Comparison of ENCODE assay signal across 10 cellular contexts in genomic region chr11:27395556-27396258, GRCh38. TPM values are rescaled to one million over a fixed set of nuclear protein-coding genes. Genes with fewer than 3 reads are reported as not detected.
A peak's percentile ranks its signal among the peaks of the same experiment; 100 is the strongest.
DNase-seq lines count a peak whose midpoint lies in the region; ATAC-seq and TF ChIP-seq lines count a peak whose summit lies in the region.
"Had no signal": no experiment of that assay in that cellular context is flagged by ENCODE, and none has a peak within 500 bp of the region (broad histone marks: within the 10 kb centered on the region; RNA-seq: fewer than 3 reads in every experiment).

No MANE protein-coding gene starts in this region.

- H3K4me1 ChIP-seq in A673 (ENCODE audit: insufficient read depth, low read length, poor library complexity, severe bottlenecking) (peaks cover 37% of the 10 kb centered on the region), duodenal mucosa (ENCODE audit: control insufficient read depth in 1 of 2, insufficient read depth in 2 of 2, low read length in 2 of 2) (peaks cover 48 to 65% of the 10 kb centered on the region in 2 donors), lung (ENCODE audit: control insufficient read depth in 2 of 2, insufficient read depth in 2 of 2, low read length in 2 of 2) (peaks cover 0 to 9% of the 10 kb centered on the region in 2 donors)

- BruUV-seq in A673 (replicated peaks; lab: Mats Ljungman, UMichigan): no TSS peak

- WGBS in lung, 2 donors: 48 to 67% methylated on average over 7 of the region's 7 CpGs

- H3K36me3 ChIP-seq in A673 (ENCODE audit: insufficient read depth, low read length, poor library complexity, severe bottlenecking) (no peaks in the 10 kb centered on the region), duodenal mucosa (ENCODE audit: control insufficient read depth in 1 of 2, insufficient read depth in 2 of 2, low read length in 2 of 2) (no peaks in the 10 kb centered on the region), lung (ENCODE audit: control insufficient read depth in 2 of 2, insufficient read depth in 2 of 2, low read length in 2 of 2) (no peaks in the 10 kb centered on the region)
- H3K36me3 ChIP-seq: SJCRH30 had no signal

- TF ChIP-seq CTCF in A673 (conservative IDR thresholded peaks at IDR 0.05; ENCODE audit: low read depth, low read length): no peak
- TF ChIP-seq CTCF in lung (IDR thresholded peaks at IDR 0.05; ENCODE audit: control extremely low read depth, extremely low read depth): no peak

- POLR2A ChIA-PET in A673 (lab: Charles Lee; ENCODE audit: low non-redundant PET): interaction anchor here (0.6 kb wide), 1 partner anchor 34 kb away, joined by 3 read pairs; no protein-coding TSS in a partner anchor

- H3K27ac ChIP-seq in A673 (ENCODE audit: low read depth, low read length, poor library complexity, severe bottlenecking): no peak overlapping the region
- peak overlapping the region; percentile 73 for H3K27ac ChIP-seq in duodenal mucosa (ENCODE audit: low read depth, low read length)
- no peak overlapping the region for H3K27ac ChIP-seq in lung (ENCODE audit: low read depth in 1 of 2, low read length in 1 of 2)
- H3K27ac ChIP-seq: SJCRH30 had no signal

- H3K27me3 ChIP-seq in A673 (replicated peaks; ENCODE audit: insufficient read depth, low read depth, low read length, poor library complexity) (no peaks in the 10 kb centered on the region), duodenal mucosa (ENCODE audit: control insufficient read depth in 1 of 2, insufficient read depth in 2 of 2, low read length in 2 of 2) (no peaks in the 10 kb centered on the region), lung (ENCODE audit: control insufficient read depth, insufficient read depth) (no peaks in the 10 kb centered on the region)
- H3K27me3 ChIP-seq: SJCRH30 had no signal

- peak; percentile 46 for ATAC-seq in lung (ENCODE audit: insufficient read depth, low FRiP score)

- H3K36me3 Mint-ChIP-seq in activated T-cell treated with anti-CD3 and anti-CD28 coated beads, Interleukin-2, amount 50 U/mL, for 24 hours (ENCODE audit: low read depth): no peaks in the 10 kb centered on the region

- H3K27me3 Mint-ChIP-seq in activated T-cell treated with anti-CD3 and anti-CD28 coated beads, Interleukin-2, amount 50 U/mL, for 24 hours: no peaks in the 10 kb centered on the region
- H3K27me3 Mint-ChIP-seq: stimulated activated naive CD8-positive, alpha-beta T cell treated with anti-CD3 and anti-CD28 coated beads, Interleukin-15, Interleukin-2, amounts not matched to agents 100 ng/mL and 50 ng/mL, for 24 hours had no signal

- H3K4me3 Mint-ChIP-seq in activated T-cell treated with anti-CD3 and anti-CD28 coated beads, Interleukin-2, amount 50 U/mL, for 24 hours: no peak overlapping the region
- H3K4me3 Mint-ChIP-seq: stimulated activated naive CD8-positive, alpha-beta T cell treated with anti-CD3 and anti-CD28 coated beads, Interleukin-15, Interleukin-2, amounts not matched to agents 100 ng/mL and 50 ng/mL, for 24 hours had no signal

- peak; percentile 31 for DNase-seq in A673 (ENCODE audit: low spot score)
- peak; percentile 85 for DNase-seq in NCI-H146 treated with DMSO at 0.1 percent for 48 hours (lab: John Stamatoyannopoulos, UW; ENCODE audit: unreplicated experiment)
- no peak for DNase-seq in lung (ENCODE audit: low spot score)
- DNase-seq in NCI-H1048 (lab: John Stamatoyannopoulos, UW): no peak
- DNase-seq in activated T-cell treated with anti-CD3 and anti-CD28 coated beads, Interleukin-2, amount 50 U/mL, for 24 hours: no peak
- DNase-seq in epidermal melanocyte (ENCODE audit: insufficient read length, low spot score): no peak
- no peak for DNase-seq in NCI-H1694 treated with DMSO at 0.1 percent for 48 hours (lab: John Stamatoyannopoulos, UW)

- peak overlapping the region in 1 of 2 donors; percentile 34 for H3K9ac ChIP-seq in duodenal mucosa (ENCODE audit: low read depth in 1 of 2, low read length in 2 of 2)

- H3K9me3 Mint-ChIP-seq in activated T-cell treated with anti-CD3 and anti-CD28 coated beads, Interleukin-2, amount 50 U/mL, for 24 hours: no peaks in the 10 kb centered on the region
- H3K9me3 Mint-ChIP-seq: stimulated activated naive CD8-positive, alpha-beta T cell treated with anti-CD3 and anti-CD28 coated beads, Interleukin-15, Interleukin-2, amounts not matched to agents 100 ng/mL and 50 ng/mL, for 24 hours had no signal

- intact Hi-C loops in A673 (cut with micrococcal nuclease; ENCODE audit: unreplicated experiment): loop anchor here (1.0 kb wide), 1 partner anchor 10 kb away; no protein-coding TSS in a partner anchor

- H3K4me3 ChIP-seq in A673 (ENCODE audit: low read depth, low read length, poor library complexity, severe bottlenecking): no peak overlapping the region
- H3K4me3 ChIP-seq in duodenal mucosa (ENCODE audit: low read depth in 1 of 2, low read length in 2 of 2): peak overlapping the region; percentile 38 to 55
- H3K4me3 ChIP-seq in lung: no peak overlapping the region
- H3K4me3 ChIP-seq: SJCRH30 had no signal

- CTCF ChIA-PET in A673 (lab: Charles Lee): no interaction called here

- H3K9me3 ChIP-seq in A673 (ENCODE audit: low read depth, low read length, poor library complexity, severe bottlenecking) (no peaks in the 10 kb centered on the region), duodenal mucosa (ENCODE audit: control insufficient read depth in 1 of 2, low read length in 2 of 2) (no peaks in the 10 kb centered on the region), lung (ENCODE audit: control insufficient read depth in 2 of 2, insufficient read depth in 1 of 2, low read length in 1 of 2) (no peaks in the 10 kb centered on the region)
- H3K9me3 ChIP-seq: SJCRH30 had no signal

- H3K4me1 Mint-ChIP-seq in activated T-cell treated with anti-CD3 and anti-CD28 coated beads, Interleukin-2, amount 50 U/mL, for 24 hours (ENCODE audit: low read depth): no peaks in the 10 kb centered on the region

- H3K27ac Mint-ChIP-seq in activated T-cell treated with anti-CD3 and anti-CD28 coated beads, Interleukin-2, amount 50 U/mL, for 24 hours: no peak overlapping the region
- H3K27ac Mint-ChIP-seq: stimulated activated naive CD8-positive, alpha-beta T cell treated with anti-CD3 and anti-CD28 coated beads, Interleukin-15, Interleukin-2, amounts not matched to agents 100 ng/mL and 50 ng/mL, for 24 hours had no signal

RNA-seq across cellular contexts. Expression of gene CCDC34, which starts 32.7 kb away (rescaled TPM):
- total RNA-seq in A673 (2021) (101 and 105 TPM in 2 replicates), lung (1 to 10 TPM; 4.0 TPM)
- polyA plus RNA-seq in lung: 1 to 10 TPM; 2.3 to 3.0 TPM

Comparison
In these comparisons a context has a peak if more than half of its experiments do, and no peak if none do; other contexts are left out.
1. DNase-seq: peak in A673 (single experiment) and NCI-H146 treated with DMSO at 0.1 percent for 48 hours (single experiment); none in lung (single experiment), NCI-H1048 (single experiment), activated T-cell treated with anti-CD3 and anti-CD28 coated beads, Interleukin-2, amount 50 U/mL, for 24 hours (single experiment), epidermal melanocyte (single experiment) and NCI-H1694 treated with DMSO at 0.1 percent for 48 hours (single experiment).
2. H3K4me3 ChIP-seq: peak in duodenal mucosa (2 of 2); none in A673 (single experiment) and lung (single experiment).
3. RNA of gene CCDC34, which starts 32.7 kb away (total RNA-seq): 101 to 105 TPM in A673; 4.0 TPM in lung; every median in the first group is over 10 times any median in the second.